In genomic region chr19:44738603-44739585, GRCh38 we compare ENCODE assay signal across 2 cellular contexts.
TF ChIP-seq lines count a peak whose summit lies in the region.

No MANE protein-coding gene starts in this region.

TF ChIP-seq in A549, 52 proteins besides CTCF, POLR2A, EP300 and RAD21 (continued from another document and continues in another):
- TF ChIP-seq ZFP36 (IDR thresholded peaks at IDR 0.05; ENCODE audit: borderline replicate concordance, partially characterized antibody) (peak; percentile 62), HOXA7 (CRISPR knock-in tag; IDR thresholded peaks at IDR 0.05) (peak; percentile 55; the same call in 1 of the 2 replicates), HOXB5 (CRISPR knock-in tag; IDR thresholded peaks at IDR 0.05) (peak; percentile 86; the same call in 1 of the 2 replicates), ESRRA (IDR thresholded peaks at IDR 0.05; ENCODE audit: borderline replicate concordance, low read length) (peak; percentile 71), TP53 (CRISPR knock-in tag; IDR thresholded peaks at IDR 0.05) (no peak; the same call in 1 of the 2 replicates), E2F6 (IDR thresholded peaks at IDR 0.05; ENCODE audit: borderline replicate concordance, low read depth) (no peak), RFX5 (IDR thresholded peaks at IDR 0.05) (no peak), ZC3H11A (IDR thresholded peaks at IDR 0.05) (no peak), ZSCAN20 (CRISPR knock-in tag; IDR thresholded peaks at IDR 0.05) (no peak; the same call in none of the 2 replicates), FOSB (CRISPR knock-in tag; IDR thresholded peaks at IDR 0.05) (peak; percentile 68; the same call in 1 of the 2 replicates), CBX8 (IDR thresholded peaks at IDR 0.05) (no peak), TFCP2L1 (CRISPR knock-in tag; IDR thresholded peaks at IDR 0.05) (peak; percentile 22; the same call in 1 of the 2 replicates), CEBPB (IDR thresholded peaks at IDR 0.05) (peak; percentile 55 to 85; a peak in 3 of 4 replicates), REST (IDR thresholded peaks at IDR 0.05) (no peak), FOXS1 (CRISPR knock-in tag; IDR thresholded peaks at IDR 0.05) (peak; percentile 34; the same call in 1 of the 2 replicates), BHLHE40 (IDR thresholded peaks at IDR 0.05; ENCODE audit: low read depth, low read length) (no peak), KDM1A (IDR thresholded peaks at IDR 0.05; ENCODE audit: low read depth) (no peak), KDM5A (IDR thresholded peaks at IDR 0.05) (no peak), CHD4 (IDR thresholded peaks at IDR 0.05; ENCODE audit: borderline replicate concordance) (no peak), PHF8 (IDR thresholded peaks at IDR 0.05; ENCODE audit: borderline replicate concordance, low read depth) (no peak), EHMT2 (IDR thresholded peaks at IDR 0.05; ENCODE audit: low read depth) (no peak), HDAC2 (IDR thresholded peaks at IDR 0.05) (no peak), BCL3 (IDR thresholded peaks at IDR 0.05) (peak; percentile 88; the same call in 2 of the 3 replicates)
- TF ChIP-seq, protein P1, sequence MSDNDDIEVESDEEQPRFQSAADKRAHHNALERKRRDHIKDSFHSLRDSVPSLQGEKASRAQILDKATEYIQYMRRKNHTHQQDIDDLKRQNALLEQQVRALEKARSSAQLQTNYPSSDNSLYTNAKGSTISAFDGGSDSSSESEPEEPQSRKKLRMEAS (IDR thresholded peaks at IDR 0.05): peak; percentile 93
- TF ChIP-seq, protein P2, sequence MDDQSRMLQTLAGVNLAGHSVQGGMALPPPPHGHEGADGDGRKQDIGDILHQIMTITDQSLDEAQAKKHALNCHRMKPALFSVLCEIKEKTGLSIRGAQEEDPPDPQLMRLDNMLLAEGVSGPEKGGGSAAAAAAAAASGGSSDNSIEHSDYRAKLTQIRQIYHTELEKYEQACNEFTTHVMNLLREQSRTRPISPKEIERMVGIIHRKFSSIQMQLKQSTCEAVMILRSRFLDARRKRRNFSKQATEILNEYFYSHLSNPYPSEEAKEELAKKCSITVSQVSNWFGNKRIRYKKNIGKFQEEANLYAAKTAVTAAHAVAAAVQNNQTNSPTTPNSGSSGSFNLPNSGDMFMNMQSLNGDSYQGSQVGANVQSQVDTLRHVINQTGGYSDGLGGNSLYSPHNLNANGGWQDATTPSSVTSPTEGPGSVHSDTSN (IDR thresholded peaks at IDR 0.05): peak; percentile 66; the same call in 1 of the 2 replicates
- TF ChIP-seq, protein P3, sequence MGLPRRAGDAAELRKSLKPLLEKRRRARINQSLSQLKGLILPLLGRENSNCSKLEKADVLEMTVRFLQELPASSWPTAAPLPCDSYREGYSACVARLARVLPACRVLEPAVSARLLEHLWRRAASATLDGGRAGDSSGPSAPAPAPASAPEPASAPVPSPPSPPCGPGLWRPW (IDR thresholded peaks at IDR 0.05): no peak

TF ChIP-seq in HEK293, 187 proteins besides CTCF, POLR2A, EP300 and RAD21 (continued from another document):
- TF ChIP-seq PATZ1 (tag by site-specific recombination; IDR thresholded peaks at IDR 0.05) (0 out of 2 replicates have a peak, but pooled peaks have one; percentile 15), KLF9 (tag by site-specific recombination; IDR thresholded peaks at IDR 0.05; ENCODE audit: low read depth) (no peak)
